15 cellular contexts compared by ENCODE assay signal in genomic region chr2:70011335-70011734, GRCh38.
"Had no signal": no experiment of that assay in that cellular context is flagged by ENCODE, and none has a peak within 500 bp of the region (broad histone marks: within the 10 kb centered on the region; RNA-seq: fewer than 3 reads in every experiment).

No MANE protein-coding gene starts in this region.

- H3K27me3 Mint-ChIP-seq: natural killer cell treated with Interleukin-12 subunit alpha and Interleukin-12 subunit beta and Interleukin-15 and Interleukin-18, amount 100 ng/mL, for 72 hours had no signal

- H3K4me3 Mint-ChIP-seq: activated naive CD4-positive, alpha-beta T cell treated with anti-CD3 and anti-CD28 coated beads for 36 hours; natural killer cell treated with Interleukin-12 subunit alpha and Interleukin-12 subunit beta and Interleukin-15 and Interleukin-18, amount 100 ng/mL, for 72 hours had no signal

- DNase-seq: activated CD4-positive, alpha-beta T cell treated with anti-CD3 and anti-CD28 coated beads, Interleukin-2, amount 50 U/mL, for 1 hour; activated CD4-positive, CD25-positive, alpha-beta regulatory T cell; activated naive CD4-positive, alpha-beta T cell treated with anti-CD3 and anti-CD28 coated beads for 36 hours; effector memory CD4-positive, alpha-beta T cell; glutamatergic neuron; left colon; occipital lobe; stimulated activated CD4-positive, alpha-beta T cell treated with anti-CD3 and anti-CD28 coated beads, Interleukin-2, amount 100 ng/mL, for 24 hours; stimulated activated naive CD4-positive, alpha-beta T cell; substantia nigra; trophoblast cell had no signal

- FAIRE-seq: colon had no signal

- H3K9me3 Mint-ChIP-seq: activated naive CD4-positive, alpha-beta T cell treated with anti-CD3 and anti-CD28 coated beads for 36 hours; natural killer cell treated with Interleukin-12 subunit alpha and Interleukin-12 subunit beta and Interleukin-15 and Interleukin-18, amount 100 ng/mL, for 72 hours had no signal

- H3K27ac Mint-ChIP-seq: activated naive CD4-positive, alpha-beta T cell treated with anti-CD3 and anti-CD28 coated beads for 36 hours had no signal

- ATAC-seq: natural killer cell treated with Interleukin-12 subunit alpha and Interleukin-12 subunit beta and Interleukin-15 and Interleukin-18, amount 100 ng/mL, for 72 hours; sciatic nerve had no signal

- H3K4me3 ChIP-seq: lung had no signal
